ENCODE assay signal across 8 cellular contexts in genomic region chr9:112361602-112362001, GRCh38. TPM values are rescaled to one million over a fixed set of nuclear protein-coding genes. Genes with fewer than 3 reads are reported as not detected.
DNase-seq lines count a peak whose midpoint lies in the region; ATAC-seq lines count a peak whose summit lies in the region.

No MANE protein-coding gene starts in this region.

- no peak overlapping the region for H3K4me3 Mint-ChIP-seq in stimulated activated effector memory CD8-positive, alpha-beta T cell treated with anti-CD3 and anti-CD28 coated beads, Interleukin-12 subunit alpha, Interleukin-12 subunit beta, amount 100 ng/mL, for 72 hours

- no peak for ATAC-seq in GM21515 (IDR thresholded peaks at IDR 0.05; ENCODE audit: unreplicated experiment)
- ATAC-seq in stimulated activated effector memory CD8-positive, alpha-beta T cell treated with anti-CD3 and anti-CD28 coated beads, Interleukin-12 subunit alpha, Interleukin-12 subunit beta, amount 100 ng/mL, for 72 hours, result no peak

- in situ Hi-C loops in KBM-7 (cut with MboI; ENCODE audit: low pct_unique_long_range_greater_than_20kb, low sequenced_read_pairs) (loop anchor here (25.0 kb wide), 2 partner anchors 274 to 574 kb away; partner anchors contain the start of gene SHOC1), SK-MEL-5 (cut with HindIII; ENCODE audit: low pct_unique_long_range_greater_than_20kb, low sequenced_read_pairs) (no loop called here)

- H3K36me3 Mint-ChIP-seq in stimulated activated effector memory CD8-positive, alpha-beta T cell treated with anti-CD3 and anti-CD28 coated beads, Interleukin-12 subunit alpha, Interleukin-12 subunit beta, amount 100 ng/mL, for 72 hours, result no peaks in the 10 kb centered on the region

- no peak overlapping the region for H3K27ac Mint-ChIP-seq in stimulated activated effector memory CD8-positive, alpha-beta T cell treated with anti-CD3 and anti-CD28 coated beads, Interleukin-12 subunit alpha, Interleukin-12 subunit beta, amount 100 ng/mL, for 72 hours

- H3K4me1 Mint-ChIP-seq in stimulated activated effector memory CD8-positive, alpha-beta T cell treated with anti-CD3 and anti-CD28 coated beads, Interleukin-12 subunit alpha, Interleukin-12 subunit beta, amount 100 ng/mL, for 72 hours, result no peaks in the 10 kb centered on the region

- peak; percentile 2 for DNase-seq in DMS153 (lab: John Stamatoyannopoulos, UW)
- DNase-seq in KBM-7, result peak; percentile 62
- peak; percentile 64 for DNase-seq in SK-MEL-5 (ENCODE audit: low read depth, low spot score)
- peak; percentile 77 for DNase-seq in fibroblast of peridontal ligament (ENCODE audit: extremely low read depth)
- peak; percentile 50 for DNase-seq in renal cortical epithelial cell (ENCODE audit: low read depth)
- DNase-seq in stimulated activated effector memory CD8-positive, alpha-beta T cell treated with anti-CD3 and anti-CD28 coated beads, Interleukin-12 subunit alpha, Interleukin-12 subunit beta, amount 100 ng/mL, for 72 hours (ENCODE audit: low spot score in 2 of 2), result no peak
- no peak for DNase-seq in HuH-7 (ENCODE audit: low spot score)

- H3K9me3 Mint-ChIP-seq in stimulated activated effector memory CD8-positive, alpha-beta T cell treated with anti-CD3 and anti-CD28 coated beads, Interleukin-12 subunit alpha, Interleukin-12 subunit beta, amount 100 ng/mL, for 72 hours, result no peaks in the 10 kb centered on the region

RNA-seq across cellular contexts. Expression of gene HSDL2, which starts 18.3 kb away (rescaled TPM):
- 34.1 and 35.3 TPM in 2 replicates for total RNA-seq in SK-MEL-5 (2014; rRNA removed; shearing (Covaris generic))
- polyA plus RNA-seq in SK-MEL-5 (2015; cell fraction: cytosol; rRNA removed), result 22.8 and 27.6 TPM in 2 replicates
- 19.2 and 23.6 TPM in 2 replicates for polyA plus RNA-seq in SK-MEL-5 (2015; cell fraction: nucleus; rRNA removed)
- total RNA-seq in renal cortical epithelial cell, result 33.3 and 64.2 TPM in 2 replicates

RNA-seq across cellular contexts. Expression of gene PTBP3, which starts 28.2 kb away (rescaled TPM):
- total RNA-seq in SK-MEL-5 (2014; rRNA removed; shearing (Covaris generic)), result 41.8 and 42.7 TPM in 2 replicates
- polyA plus RNA-seq in SK-MEL-5 (2015; cell fraction: cytosol; rRNA removed), result 59.9 and 72.6 TPM in 2 replicates
- polyA plus RNA-seq in SK-MEL-5 (2015; cell fraction: nucleus; rRNA removed), result 24.7 and 28.0 TPM in 2 replicates
- 111 and 133 TPM in 2 replicates for total RNA-seq in renal cortical epithelial cell

Comparison
In these comparisons a context has a peak if more than half of its experiments do, and no peak if none do; other contexts are left out.
1. DNase-seq: peak in DMS153 (single experiment), KBM-7 (single experiment), SK-MEL-5 (single experiment), fibroblast of peridontal ligament (single experiment) and renal cortical epithelial cell (single experiment); none in stimulated activated effector memory CD8-positive, alpha-beta T cell treated with anti-CD3 and anti-CD28 coated beads, Interleukin-12 subunit alpha, Interleukin-12 subunit beta, amount 100 ng/mL, for 72 hours (0 of 2) and HuH-7 (single experiment).